ENCODE assay signal across 8 cellular contexts in the genomic region with DNA sequence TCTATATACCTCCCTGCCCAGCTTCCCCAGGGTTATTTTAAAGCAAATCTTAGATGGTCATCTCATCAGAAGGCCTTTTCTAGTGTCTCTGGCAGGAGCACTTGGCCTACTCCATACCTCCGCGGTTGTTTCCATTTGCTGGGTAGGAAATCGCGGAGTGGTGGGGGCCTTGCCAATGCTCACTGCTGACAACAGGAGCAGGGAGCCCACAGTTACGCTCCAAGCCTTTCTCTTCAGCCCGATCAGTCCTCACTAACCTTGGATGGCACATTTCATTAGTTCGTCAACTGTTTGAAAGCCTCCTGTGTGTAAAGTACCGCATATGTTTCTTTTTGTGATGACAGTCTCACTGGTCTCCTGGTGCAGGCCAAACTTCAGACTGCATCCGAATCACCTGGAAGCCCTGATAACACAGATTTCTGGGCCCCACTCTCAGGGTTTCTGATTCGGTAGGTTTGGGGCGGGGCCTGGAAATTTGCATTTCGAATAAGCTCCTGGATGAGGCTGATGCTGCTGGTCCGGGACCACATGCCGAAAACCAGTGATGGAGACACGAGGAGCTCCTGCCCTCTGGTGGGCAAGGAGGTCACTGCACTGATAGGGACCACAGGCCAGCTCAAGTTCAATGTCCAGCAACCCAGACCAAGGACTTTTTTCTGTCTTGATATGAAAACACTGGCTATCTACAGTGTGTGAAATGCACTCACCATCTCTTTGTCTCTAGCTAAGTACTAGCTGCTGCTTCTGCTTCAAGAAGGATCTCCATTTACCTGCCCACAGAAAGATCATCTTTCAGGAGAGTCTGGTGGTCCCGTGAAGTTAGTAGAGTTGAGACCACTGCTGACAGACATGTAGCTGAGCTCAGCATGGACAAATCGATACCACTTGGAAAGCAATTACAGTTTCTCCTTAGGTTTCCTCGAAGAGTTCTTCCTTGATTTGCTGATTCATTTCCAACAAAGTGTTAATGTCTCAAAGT. TPM values are rescaled to one million over a fixed set of nuclear protein-coding genes. Genes with fewer than 3 reads are reported as not detected.
DNase-seq lines count a peak whose midpoint lies in the region; ATAC-seq and TF ChIP-seq lines count a peak whose summit lies in the region.

No MANE protein-coding gene starts in this region.

- peak; percentile 87 for ATAC-seq in HG02588 (IDR thresholded peaks at IDR 0.05; ENCODE audit: unreplicated experiment)

- peak; percentile 92 for TF ChIP-seq CTCF in epithelial cell of esophagus (IDR thresholded peaks at IDR 0.05; ENCODE audit: insufficient read depth, low read depth, low read length, missing control alignments)

- DNase-seq in SHP77 (lab: John Stamatoyannopoulos, UW) (peak; percentile 52 to 72), SHP77 treated with DMSO at 0.1 percent for 48 hours (lab: John Stamatoyannopoulos, UW) (no peak), NCI-H2227 treated with DMSO at 0.1 percent for 48 hours (lab: John Stamatoyannopoulos, UW) (peak; percentile 37), epithelial cell of esophagus (ENCODE audit: low read depth) (peak; percentile 54), mucosa of gallbladder (ENCODE audit: low spot score) (peak; percentile 61)
- peak; percentile 41 for DNase-seq in activated CD8-positive, alpha-beta memory T cell treated with anti-CD3 and anti-CD28 coated beads, Interleukin-2, amount 50 U/mL, for 4 hours
- peak; percentile 9 for DNase-seq in stimulated activated naive CD4-positive, alpha-beta T cell treated with Interleukin-2 at 50 U/mL for 16 hours (lab: John Stamatoyannopoulos, UW)

- no peak overlapping the region for H3K4me3 ChIP-seq in epithelial cell of esophagus (ENCODE audit: low read length)

RNA-seq across cellular contexts. Expression of a gene that starts 14.0 kb away (rescaled TPM):
- total RNA-seq in mucosa of gallbladder: 2.4 TPM
